ENCODE assay signal across 14 cellular contexts in genomic region chr14:72270341-72270740, GRCh38.
"Had no signal": no experiment of that assay in that cellular context is flagged by ENCODE, and none has a peak within 500 bp of the region (broad histone marks: within the 10 kb centered on the region; RNA-seq: fewer than 3 reads in every experiment).

No MANE protein-coding gene starts in this region.

- DNase-seq: cortex of kidney; effector CD8-positive, alpha-beta T cell; heart right ventricle; islet precursor cell; stimulated activated CD4-positive, alpha-beta T cell treated with anti-CD3 and anti-CD28 coated beads, Interleukin-2, amount 100 ng/mL, for 24 hours; stimulated activated CD4-positive, alpha-beta T cell treated with anti-CD3 and anti-CD28 coated beads, Interleukin-4, amount 100 ng/mL, for 4 hours; stimulated activated naive B cell treated with anti-CD40 and anti-IgM and Interleukin-4, amounts not matched to agents 10 μg/mL and 1 μg/mL and 100 μg/mL, for 72 hours; stimulated activated naive CD8-positive, alpha-beta T cell treated with anti-CD3 and anti-CD28 coated beads, Interleukin-15, amount 100 ng/mL, for 72 hours; transverse colon had no signal

- FAIRE-seq: endometrium, frontal cortex had no signal

- H3K36me3 Mint-ChIP-seq: memory B cell; mesothelial cell of epicardium; natural killer cell treated with Interleukin-12 subunit alpha and Interleukin-12 subunit beta and Interleukin-15 and Interleukin-18, amount 100 ng/mL, for 72 hours had no signal

- H3K4me1 Mint-ChIP-seq: memory B cell; mesothelial cell of epicardium; stimulated activated naive CD8-positive, alpha-beta T cell treated with anti-CD3 and anti-CD28 coated beads, Interleukin-15, amount 100 ng/mL, for 72 hours had no signal

- H3K27ac Mint-ChIP-seq: memory B cell; mesothelial cell of epicardium; natural killer cell treated with Interleukin-12 subunit alpha and Interleukin-12 subunit beta and Interleukin-15 and Interleukin-18, amount 100 ng/mL, for 72 hours; stimulated activated naive B cell treated with anti-CD40 and anti-IgM and Interleukin-4, amounts not matched to agents 10 μg/mL and 1 μg/mL and 100 μg/mL, for 72 hours; stimulated activated naive CD8-positive, alpha-beta T cell treated with anti-CD3 and anti-CD28 coated beads, Interleukin-15, amount 100 ng/mL, for 72 hours had no signal

- H3K4me3 Mint-ChIP-seq: memory B cell; mesothelial cell of epicardium; natural killer cell treated with Interleukin-12 subunit alpha and Interleukin-12 subunit beta and Interleukin-15 and Interleukin-18, amount 100 ng/mL, for 72 hours; stimulated activated naive B cell treated with anti-CD40 and anti-IgM and Interleukin-4, amounts not matched to agents 10 μg/mL and 1 μg/mL and 100 μg/mL, for 72 hours; stimulated activated naive CD8-positive, alpha-beta T cell treated with anti-CD3 and anti-CD28 coated beads, Interleukin-15, amount 100 ng/mL, for 72 hours had no signal

- H3K9me3 Mint-ChIP-seq: natural killer cell treated with Interleukin-12 subunit alpha and Interleukin-12 subunit beta and Interleukin-15 and Interleukin-18, amount 100 ng/mL, for 72 hours; stimulated activated naive CD8-positive, alpha-beta T cell treated with anti-CD3 and anti-CD28 coated beads, Interleukin-15, amount 100 ng/mL, for 72 hours had no signal
